Comparison of ENCODE assay signal across 28 cellular contexts in genomic region chr18:49355028-49355427, GRCh38.
"Had no signal": no experiment of that assay in that cellular context is flagged by ENCODE, and none has a peak within 500 bp of the region (broad histone marks: within the 10 kb centered on the region; RNA-seq: fewer than 3 reads in every experiment).

No MANE protein-coding gene starts in this region.

- H3K36me3 ChIP-seq: left ventricle myocardium inferior, neural progenitor cell, right atrium auricular region, right lobe of liver, stomach, thyroid gland, transverse colon, upper lobe of left lung, vagina had no signal

- H3K27ac ChIP-seq: left ventricle myocardium inferior, neural progenitor cell, neutrophil, right atrium auricular region, right lobe of liver, stomach, testis, thyroid gland, transverse colon, upper lobe of left lung, vagina had no signal

- H3K9me3 Mint-ChIP-seq: immature natural killer cell; naive B cell; natural killer cell; neural progenitor cell; stimulated activated naive B cell treated with anti-CD40 and anti-IgM and Interleukin-4, amounts not matched to agents 10 μg/mL and 1 μg/mL and 100 μg/mL, for 72 hours had no signal

- DNase-seq: hypothalamus; immature natural killer cell; left ventricle myocardium inferior; mesendoderm; naive B cell; natural killer cell; nephron progenitor cell; occipital lobe; right lobe of liver; stimulated activated CD4-positive, alpha-beta T cell treated with anti-CD3 and anti-CD28 coated beads, Interleukin-12 subunit alpha, Interleukin-12 subunit beta, amount 100 ng/mL, for 4 hours; stimulated activated CD4-positive, alpha-beta T cell treated with anti-CD3 and anti-CD28 coated beads, Interleukin-15, amount 100 ng/mL, for 24 hours; stimulated activated CD4-positive, alpha-beta T cell treated with anti-CD3 and anti-CD28 coated beads, Interleukin-2, amount 100 ng/mL, for 24 hours; stimulated activated CD4-positive, alpha-beta T cell treated with anti-CD3 and anti-CD28 coated beads, Interleukin-4, amount 100 ng/mL, for 1 hour; stimulated activated naive B cell treated with anti-CD40 and anti-IgM and Interleukin-4, amounts not matched to agents 10 μg/mL and 1 μg/mL and 100 μg/mL, for 72 hours; stimulated activated naive CD8-positive, alpha-beta T cell treated with anti-CD3 and anti-CD28 coated beads, Interleukin-15, Interleukin-2, amounts not matched to agents 100 U/mL and 50 U/mL, for 24 hours; stomach; testis; thyroid gland; transverse colon; upper lobe of left lung had no signal

- H3K4me1 Mint-ChIP-seq: nephron progenitor cell, neural progenitor cell had no signal

- ATAC-seq: natural killer cell; right lobe of liver; stimulated activated naive B cell treated with anti-CD40 and anti-IgM and Interleukin-4, amounts not matched to agents 10 μg/mL and 1 μg/mL and 100 μg/mL, for 72 hours; stimulated activated naive CD8-positive, alpha-beta T cell treated with anti-CD3 and anti-CD28 coated beads, Interleukin-15, Interleukin-2, amounts not matched to agents 100 U/mL and 50 U/mL, for 24 hours had no signal

- H3K4me3 Mint-ChIP-seq: immature natural killer cell; mesothelial cell of epicardium; naive B cell; natural killer cell; nephron progenitor cell; neural progenitor cell; stimulated activated naive B cell treated with anti-CD40 and anti-IgM and Interleukin-4, amounts not matched to agents 10 μg/mL and 1 μg/mL and 100 μg/mL, for 72 hours had no signal

- H3K4me1 ChIP-seq: neural progenitor cell, right lobe of liver, testis, thyroid gland, upper lobe of left lung had no signal

- H3K27me3 ChIP-seq: neural progenitor cell, neutrophil, right atrium auricular region, right lobe of liver, stomach, testis, thyroid gland, transverse colon, upper lobe of left lung, vagina had no signal

- H3K9me3 ChIP-seq: neutrophil, right atrium auricular region, right lobe of liver, stomach, testis, thyroid gland, transverse colon, upper lobe of left lung, vagina had no signal

- H3K36me3 Mint-ChIP-seq: natural killer cell, neural progenitor cell had no signal

- H3K27ac Mint-ChIP-seq: immature natural killer cell; mesothelial cell of epicardium; naive B cell; natural killer cell; nephron progenitor cell; neural progenitor cell; progenitor cell of endocrine pancreas; stimulated activated naive B cell treated with anti-CD40 and anti-IgM and Interleukin-4, amounts not matched to agents 10 μg/mL and 1 μg/mL and 100 μg/mL, for 72 hours had no signal

- H3K4me3 ChIP-seq: left ventricle myocardium inferior, lung, neural progenitor cell, right atrium auricular region, right lobe of liver, stomach, testis, thyroid gland, transverse colon, upper lobe of left lung, vagina had no signal

- H3K27me3 Mint-ChIP-seq: naive B cell; progenitor cell of endocrine pancreas; stimulated activated naive B cell treated with anti-CD40 and anti-IgM and Interleukin-4, amounts not matched to agents 10 μg/mL and 1 μg/mL and 100 μg/mL, for 72 hours had no signal

- FAIRE-seq: islet of Langerhans had no signal
